Comparison of ENCODE assay signal across 1 cellular context in genomic region chr4:140084426-140084825, GRCh38.
TF ChIP-seq lines count a peak whose summit lies in the region.

No MANE protein-coding gene starts in this region.

TF ChIP-seq in IMR-90, 13 proteins besides CTCF, POLR2A, EP300 and RAD21 (continued from another document):
- TF ChIP-seq MAZ (IDR thresholded peaks at IDR 0.05; ENCODE audit: borderline replicate concordance, low read depth, low read length) = no peak
- no peak for TF ChIP-seq USF2 (IDR thresholded peaks at IDR 0.05; ENCODE audit: low read depth, low read length)
- no peak for TF ChIP-seq ELK1 (IDR thresholded peaks at IDR 0.05; ENCODE audit: borderline replicate concordance, low read depth, low read length)
- no peak for TF ChIP-seq FOS (IDR thresholded peaks at IDR 0.05; ENCODE audit: low read depth, low read length)
- TF ChIP-seq RFX5 (IDR thresholded peaks at IDR 0.05; ENCODE audit: low read depth, low read length) = no peak
- no peak for TF ChIP-seq CHD1 (IDR thresholded peaks at IDR 0.05; ENCODE audit: low read depth, low read length)
- no peak for TF ChIP-seq MXI1 (IDR thresholded peaks at IDR 0.05; ENCODE audit: borderline replicate concordance, low read depth, low read length)
TF ChIP-seq in IMR-90: peak in this region for 0.
